ENCODE assay signal across 25 cellular contexts in genomic region chr5:10499776-10500175, GRCh38. TPM values are rescaled to one million over a fixed set of nuclear protein-coding genes. Genes with fewer than 3 reads are reported as not detected.
DNase-seq lines count a peak whose midpoint lies in the region; ATAC-seq and TF ChIP-seq lines count a peak whose summit lies in the region.
"Had no signal": no experiment of that assay in that cellular context is flagged by ENCODE, and none has a peak within 500 bp of the region (broad histone marks: within the 10 kb centered on the region; RNA-seq: fewer than 3 reads in every experiment).

No MANE protein-coding gene starts in this region.

- peak; percentile 19; the same call in 1 of the 3 replicates for ATAC-seq in DND-41 (ENCODE audit: insufficient read depth, low read depth)

- H3K79me1 ChIP-seq in neuronal stem cell (ENCODE audit: low read depth, low read length): no peaks in the 10 kb centered on the region

- H3K14ac ChIP-seq in neuronal stem cell (ENCODE audit: low read length): no peak overlapping the region

- no peak overlapping the region for H3K27ac Mint-ChIP-seq in chondrocyte (ENCODE audit: unreplicated experiment)
- H3K27ac Mint-ChIP-seq: HFFc6, IgD-negative memory B cell had no signal

- no peak overlapping the region for H2BK12ac ChIP-seq in neuronal stem cell (ENCODE audit: low read length)

- DNase-seq in DND-41 (no peak), LoVo (ENCODE audit: low spot score) (peak; percentile 27), chondrocyte (ENCODE audit: low spot score) (peak; percentile 21), neuronal stem cell (ENCODE audit: low spot score) (no peak), NCI-H345 (lab: John Stamatoyannopoulos, UW) (no peak)
- no peak for DNase-seq in activated naive CD4-positive, alpha-beta T cell (lab: John Stamatoyannopoulos, UW)
- no peak for DNase-seq in stimulated activated CD4-positive, alpha-beta T cell treated with anti-CD3 and anti-CD28 coated beads, Interleukin-15, amount 100 ng/mL, for 24 hours
- DNase-seq: CD4-positive, CD25-positive, alpha-beta regulatory T cell; DMS153; GM23248; H7; HFFc6; NCI-H1092 treated with DMSO at 0.1 percent for 48 hours; NCI-H1436; NCI-H187; NCI-H2081 treated with DMSO at 0.1 percent for 48 hours; NCI-H2171; NCI-H524; NCI-H748 treated with DMSO at 0.1 percent for 48 hours; NK-92 treated with Interleukin-12 subunit alpha and Interleukin-12 subunit beta, amount 100 ng/mL, for 24 hours; PC-9; SHP77 had no signal

- H2AK5ac ChIP-seq in neuronal stem cell (ENCODE audit: low read depth, low read length): no peak overlapping the region

- H2AFZ ChIP-seq in DND-41 (ENCODE audit: low read depth, low read length): no peak overlapping the region
- no peak overlapping the region for H2AFZ ChIP-seq in neuronal stem cell (ENCODE audit: low read length)
- H2AFZ ChIP-seq: GM23248, PC-9 had no signal

- TF ChIP-seq CTCF in DND-41 (IDR thresholded peaks at IDR 0.05; ENCODE audit: borderline replicate concordance, extremely low read depth, low read length, poor library complexity, severe bottlenecking) (no peak), chondrocyte (IDR thresholded peaks at IDR 0.05) (no peak)

- H2BK120ac ChIP-seq in neuronal stem cell (ENCODE audit: low read depth, low read length): no peak overlapping the region

- no peak overlapping the region for H4K8ac ChIP-seq in neuronal stem cell (ENCODE audit: low read depth, low read length)

- H3K4me3 Mint-ChIP-seq in chondrocyte (ENCODE audit: unreplicated experiment): no peak overlapping the region
- H3K4me3 Mint-ChIP-seq: CD4-positive, CD25-positive, alpha-beta regulatory T cell; HFFc6 had no signal

- H3K9ac ChIP-seq in DND-41 (ENCODE audit: low read depth, low read length) (no peak overlapping the region), neuronal stem cell (ENCODE audit: low read depth, low read length, poor library complexity) (no peak overlapping the region)
- H3K9ac ChIP-seq: GM23248, KMS-11 had no signal

- H3K4me1 Mint-ChIP-seq in chondrocyte (ENCODE audit: low read depth): no peaks in the 10 kb centered on the region

- peak overlapping the region; percentile 46 for H3K18ac ChIP-seq in neuronal stem cell (ENCODE audit: low read length)

- peaks cover 3% of the 10 kb centered on the region for H3K27me3 Mint-ChIP-seq in chondrocyte (ENCODE audit: low read depth)
- H3K27me3 Mint-ChIP-seq: IgD-negative memory B cell had no signal

- H3K23ac ChIP-seq in neuronal stem cell (ENCODE audit: low read depth, low read length, poor library complexity): no peak overlapping the region

- H3K27me3 ChIP-seq in DND-41 (ENCODE audit: insufficient read depth, low read length, poor library complexity) (no peaks in the 10 kb centered on the region), neuronal stem cell (ENCODE audit: control insufficient read depth in 3 of 3, insufficient read depth in 3 of 3, low read depth in 1 of 3, low read length in 3 of 3) (peaks cover 0 to 5% (median 0%) of the 10 kb centered on the region in 3 experiments)

- H4K91ac ChIP-seq in neuronal stem cell (ENCODE audit: low read depth, low read length, poor library complexity): no peak overlapping the region

- no peak overlapping the region for H3K4me3 ChIP-seq in DND-41 (ENCODE audit: low read depth in 1 of 2, low read length in 2 of 2)
- no peak overlapping the region for H3K4me3 ChIP-seq in neuronal stem cell (ENCODE audit: low read length in 2 of 2)
- H3K4me3 ChIP-seq: GM23248, PC-9 had no signal

- H3K4me1 ChIP-seq in DND-41 (ENCODE audit: insufficient read depth, low read length) (no peaks in the 10 kb centered on the region), neuronal stem cell (ENCODE audit: control insufficient read depth in 2 of 2, insufficient read depth in 1 of 2, low read depth in 1 of 2, low read length in 2 of 2) (peaks cover 5 to 7% of the 10 kb centered on the region in 2 donors)

- no peak overlapping the region for H3K4ac ChIP-seq in neuronal stem cell (ENCODE audit: low read length)

- H3K36me3 ChIP-seq in DND-41 (ENCODE audit: insufficient read depth, low read length) (no peaks in the 10 kb centered on the region), neuronal stem cell (replicated peaks in 1 of 2; ENCODE audit: control insufficient read depth in 2 of 2, insufficient read depth in 2 of 2, low read length in 2 of 2) (no peaks in the 10 kb centered on the region)

- no peaks in the 10 kb centered on the region for H3K36me3 Mint-ChIP-seq in chondrocyte (ENCODE audit: low read depth)
- H3K36me3 Mint-ChIP-seq: CD4-positive, CD25-positive, alpha-beta regulatory T cell; IgD-negative memory B cell had no signal

- no peak overlapping the region for H3K27ac ChIP-seq in DND-41 (ENCODE audit: low read length)
- H3K27ac ChIP-seq in neuronal stem cell (replicated peaks; ENCODE audit: low read length): no peak overlapping the region
- H3K27ac ChIP-seq: GM23248, KMS-11, PC-9 had no signal

- H4K20me1 ChIP-seq in DND-41 (ENCODE audit: insufficient read depth, low read length): 0 out of 2 replicates have a peak, but pooled peaks cover 3% of the 10 kb centered on the region

- H3K4me2 ChIP-seq in DND-41 (ENCODE audit: insufficient read depth, low read length) (no peak overlapping the region), neuronal stem cell (ENCODE audit: insufficient read depth, low read length, poor library complexity, severe bottlenecking) (no peak overlapping the region)
- H3K4me2 ChIP-seq: KMS-11, PC-9 had no signal

- H3K79me2 ChIP-seq in DND-41 (ENCODE audit: insufficient read depth, low read length): no peaks in the 10 kb centered on the region

- H2BK15ac ChIP-seq in neuronal stem cell (ENCODE audit: low read length): no peak overlapping the region

- peaks cover 4% of the 10 kb centered on the region for H3K9me3 Mint-ChIP-seq in chondrocyte (ENCODE audit: low read depth)

- H2BK5ac ChIP-seq in neuronal stem cell (ENCODE audit: low read length): no peak overlapping the region

- WGBS in neuronal stem cell (ENCODE audit: extremely low coverage in 2 of 2, insufficient read length in 2 of 2, insufficient replicate concordance in 1 of 2), 2 donors: no CpG with 5 or more reads among the region's 2 CpGs

- H3K9me3 ChIP-seq in DND-41 (ENCODE audit: insufficient read depth, low read length, severe bottlenecking): peaks cover 5% of the 10 kb centered on the region
- peaks cover 0 to 2% of the 10 kb centered on the region in 2 donors for H3K9me3 ChIP-seq in neuronal stem cell (replicated peaks in 1 of 2; ENCODE audit: control insufficient read depth in 2 of 2, insufficient read depth in 1 of 2, low read depth in 1 of 2, low read length in 2 of 2)

RNA-seq across cellular contexts. Expression of gene ROPN1L, which starts 58.1 kb away (rescaled TPM):
- 0.37 to 0.64 TPM (median 0.39 TPM) in 3 replicates for total RNA-seq in chondrocyte
- 0.17 TPM for polyA plus RNA-seq in neuronal stem cell (2013, experiment 1 of 2)
- 0.22 TPM for polyA plus RNA-seq in neuronal stem cell (2013, experiment 2 of 2)
- total RNA-seq: G401, H7 had no signal

Comparison
In these comparisons a context has a peak if more than half of its experiments do, and no peak if none do; other contexts are left out.
1. DNase-seq: peak in LoVo (single experiment) and chondrocyte (single experiment); none in DND-41 (single experiment), neuronal stem cell (single experiment), activated naive CD4-positive, alpha-beta T cell (0 of 4), stimulated activated CD4-positive, alpha-beta T cell treated with anti-CD3 and anti-CD28 coated beads, Interleukin-15, amount 100 ng/mL, for 24 hours (single experiment) and NCI-H345 (single experiment).